28 cellular contexts compared by ENCODE assay signal in genomic region chr5:78661044-78661443, GRCh38. TPM values are rescaled to one million over a fixed set of nuclear protein-coding genes. Genes with fewer than 3 reads are reported as not detected.
DNase-seq lines count a peak whose midpoint lies in the region; ATAC-seq, FAIRE-seq and TF ChIP-seq lines count a peak whose summit lies in the region.
"Had no signal": no experiment of that assay in that cellular context is flagged by ENCODE, and none has a peak within 500 bp of the region (broad histone marks: within the 10 kb centered on the region; RNA-seq: fewer than 3 reads in every experiment).

No MANE protein-coding gene starts in this region.

- intact Hi-C loops in GM12878 (cut with micrococcal nuclease; ENCODE audit: unreplicated experiment), result no loop called here

- SMC1A ChIA-PET in GM12878 (lab: Charles Lee; ENCODE audit: uncharacterized antibody, unreplicated experiment), result interaction anchor here (0.5 to 1.2 kb wide), 2 partner anchors 11 to 18 kb away, joined by 3 read pairs; no protein-coding TSS in a partner anchor

- TF ChIP-seq EP300 in GM12878 (IDR thresholded peaks at IDR 0.05; ENCODE audit: borderline replicate concordance in 1 of 2, control insufficient read depth in 1 of 2, low read depth in 2 of 2, low read length in 2 of 2), result no peak

- no TSS peak for BruUV-seq in GM12878 (replicated peaks; lab: Mats Ljungman, UMichigan)

- no peak overlapping the region for H3K4me3 ChIP-seq in GM12878
- no peak overlapping the region for H3K4me3 ChIP-seq in HAP-1
- no peak overlapping the region for H3K4me3 ChIP-seq in effector memory CD4-positive, alpha-beta T cell (ENCODE audit: insufficient read depth, low read depth, low read length, poor library complexity, severe bottlenecking)

- no peaks in the 10 kb centered on the region for H3K36me3 Mint-ChIP-seq in T-helper 17 cell (ENCODE audit: low read depth)
- H3K36me3 Mint-ChIP-seq: CD14-positive monocyte; CD8-positive, alpha-beta memory T cell had no signal

- TF ChIP-seq RAD21 in GM12878 (IDR thresholded peaks at IDR 0.05; ENCODE audit: insufficient read depth, low read depth, low read length), result no peak

- no peaks in the 10 kb centered on the region for H3K79me2 ChIP-seq in GM12878 (ENCODE audit: control insufficient read depth, insufficient read depth, low read length)

- no peaks in the 10 kb centered on the region for H4K20me1 ChIP-seq in GM12878 (ENCODE audit: control insufficient read depth, insufficient read depth)

- H3K36me3 ChIP-seq in GM12878 (ENCODE audit: control insufficient read depth in 2 of 2, insufficient read depth in 2 of 2, low read length in 1 of 2), result no peaks in the 10 kb centered on the region
- no peaks in the 10 kb centered on the region for H3K36me3 ChIP-seq in HAP-1 (replicated peaks)
- H3K36me3 ChIP-seq in effector memory CD4-positive, alpha-beta T cell (ENCODE audit: control insufficient read depth, insufficient read depth, low read length), result no peaks in the 10 kb centered on the region
- H3K36me3 ChIP-seq: BE2C had no signal

- H3K4me1 ChIP-seq in GM12878 (ENCODE audit: control insufficient read depth, insufficient read depth, low read length) (peaks cover 12% of the 10 kb centered on the region), HAP-1 (no peaks in the 10 kb centered on the region; the same call in 1 of the 2 replicates)
- no peaks in the 10 kb centered on the region for H3K4me1 ChIP-seq in effector memory CD4-positive, alpha-beta T cell (ENCODE audit: control insufficient read depth, insufficient read depth, low read length, poor library complexity, severe bottlenecking)

- no peak overlapping the region for H3K27ac Mint-ChIP-seq in T-helper 17 cell
- H3K27ac Mint-ChIP-seq: CD14-positive monocyte; CD8-positive, alpha-beta memory T cell had no signal

- peaks cover 2% of the 10 kb centered on the region for H3K4me1 Mint-ChIP-seq in T-helper 17 cell
- H3K4me1 Mint-ChIP-seq: CD8-positive, alpha-beta memory T cell had no signal

- 95% methylated on average over 1 of the region's 1 CpG for WGBS in GM12878 (ENCODE audit: insufficient coverage, insufficient replicate concordance, low lambda C conversion rate, missing lambda C conversion rate)

- no peak overlapping the region for H3K27ac ChIP-seq in GM12878 (ENCODE audit: control insufficient read depth, insufficient read depth)
- no peak overlapping the region for H3K27ac ChIP-seq in effector memory CD4-positive, alpha-beta T cell (ENCODE audit: insufficient read depth, low read length, poor library complexity, severe bottlenecking)

- no peak overlapping the region for H2AFZ ChIP-seq in GM12878 (ENCODE audit: control insufficient read depth, low read depth, low read length)

- no peaks in the 10 kb centered on the region for H3K9me3 ChIP-seq in GM12878 (replicated peaks; ENCODE audit: control insufficient read depth, insufficient read depth, low read length)
- H3K9me3 ChIP-seq in HAP-1, result no peaks in the 10 kb centered on the region
- H3K9me3 ChIP-seq in T-helper 17 cell (ENCODE audit: control insufficient read depth, low read length, poor library complexity, severe bottlenecking), result no peaks in the 10 kb centered on the region
- H3K9me3 ChIP-seq in effector memory CD4-positive, alpha-beta T cell (ENCODE audit: control insufficient read depth, low read length), result no peaks in the 10 kb centered on the region
- H3K9me3 ChIP-seq: BE2C, SK-N-SH had no signal

- RAD21 ChIA-PET in GM12878 (lab: Charles Lee; ENCODE audit: unreplicated experiment), result no interaction called here

- peak; percentile 38 for FAIRE-seq in GM12891 (lab: Jason Lieb, UNC)
- no peak for FAIRE-seq in GM12878 (lab: Jason Lieb, UNC)
- FAIRE-seq: H54, RCC 7860 had no signal

- DNase-seq in GM12891 (ENCODE audit: insufficient read length, low spot score) (no peak), GM12878 (ENCODE audit: low read depth, low spot score) (no peak), HAP-1 (ENCODE audit: low spot score in 2 of 2) (no peak), T-helper 17 cell (no peak)
- DNase-seq in effector memory CD4-positive, alpha-beta T cell, result no peak
- DNase-seq: 8988T; ACHN; BE2C; CD8-positive, alpha-beta memory T cell; DMS 273 treated with DMSO at 0.1 percent for 48 hours; DMS79; EL; GDM1; IMR-90; NCI-H1048; NCI-H1417; NCI-H1694 treated with DMSO at 0.1 percent for 48 hours; NCI-H2081; NCI-H2171; NCI-H226; NCI-H510A; NCI-H69; SK-N-SH had no signal

- POLR2A ChIA-PET in GM12878 (lab: Charles Lee), result no interaction called here

- no peak overlapping the region for H3K9ac ChIP-seq in GM12878 (ENCODE audit: control insufficient read depth, insufficient read depth, low read length)
- H3K9ac ChIP-seq: SK-N-SH had no signal

- TF ChIP-seq POLR2A in GM12891 (IDR thresholded peaks at IDR 0.05; ENCODE audit: low read depth, low read length), result no peak
- TF ChIP-seq POLR2A in GM12878 (IDR thresholded peaks at IDR 0.05; ENCODE audit: low read depth, low read length), result no peak

- H3K4me2 ChIP-seq in GM12878 (ENCODE audit: control insufficient read depth, insufficient read depth), result no peak overlapping the region
- H3K4me2 ChIP-seq: SK-N-SH had no signal

- CTCF ChIA-PET in GM12878 (lab: Yijun Ruan, JAX), result no interaction called here

- ATAC-seq in GM19395 (IDR thresholded peaks at IDR 0.05; ENCODE audit: unreplicated experiment) (peak; percentile 18), HG03159 (IDR thresholded peaks at IDR 0.05; ENCODE audit: unreplicated experiment) (peak; percentile 5), GM12878 (peak; percentile 35; the same call in 2 of the 3 replicates), T-helper 17 cell (no peak)

- H3K27me3 ChIP-seq in GM12878 (replicated peaks in 1 of 2; ENCODE audit: control insufficient read depth in 2 of 2, insufficient read depth in 2 of 2, low read length in 1 of 2), result no peaks in the 10 kb centered on the region
- H3K27me3 ChIP-seq in HAP-1 (ENCODE audit: low read depth), result no peaks in the 10 kb centered on the region
- no peaks in the 10 kb centered on the region for H3K27me3 ChIP-seq in effector memory CD4-positive, alpha-beta T cell (replicated peaks; ENCODE audit: control insufficient read depth, insufficient read depth, low read length, poor library complexity, severe bottlenecking)
- H3K27me3 ChIP-seq: BE2C had no signal

- no peak for TF ChIP-seq CTCF in GM12878 (IDR thresholded peaks at IDR 0.05 in 2 of 3, conservative IDR thresholded peaks at IDR 0.05 in 1 of 3; ENCODE audit: control insufficient read depth in 2 of 3, extremely low read depth in 1 of 3, insufficient read depth in 1 of 3, low read depth in 3 of 3, low read length in 3 of 3)

- H3K27me3 Mint-ChIP-seq in T-helper 17 cell, result peaks cover 22% of the 10 kb centered on the region

- in situ Hi-C loops in GM12878 (cut with MboI), result no loop called here
- in situ Hi-C loops in HAP-1 (cut with MboI; ENCODE audit: low sequenced_read_pairs), result no loop called here

- no peak overlapping the region for H3K4me3 Mint-ChIP-seq in T-helper 17 cell
- H3K4me3 Mint-ChIP-seq: CD8-positive, alpha-beta memory T cell had no signal

TF ChIP-seq in GM12891, 5 proteins besides CTCF, POLR2A, EP300 and RAD21:
- TF ChIP-seq SPI1 (IDR thresholded peaks at IDR 0.05; ENCODE audit: low read depth, low read length), result no peak
- no peak for TF ChIP-seq POU2F2 (IDR thresholded peaks at IDR 0.05; ENCODE audit: low read depth, low read length)
- TF ChIP-seq PAX5 (IDR thresholded peaks at IDR 0.05; ENCODE audit: insufficient read depth, low read length, severe bottlenecking), result no peak
- TF ChIP-seq POLR2AphosphoS5 (IDR thresholded peaks at IDR 0.05; ENCODE audit: low read depth, low read length), result no peak
- TF ChIP-seq TAF1 (IDR thresholded peaks at IDR 0.05; ENCODE audit: low read depth, low read length), result no peak

TF ChIP-seq in GM12878, 131 proteins besides CTCF, POLR2A, EP300 and RAD21 (continues in another document):
- TF ChIP-seq FOXM1 (IDR thresholded peaks at IDR 0.05; ENCODE audit: low read depth, low read length) (no peak), BCLAF1 (IDR thresholded peaks at IDR 0.05) (no peak)

RNA-seq across cellular contexts. Expression of gene LHFPL2, which starts 12.5 kb away (rescaled TPM):
- polyA plus RNA-seq in GM12891 (2012; ENCODE audit: low read depth, missing spikeins), result 11.6 TPM
- 67.2 and 79.0 TPM in 2 replicates for total RNA-seq in GM12878 (2013; cell fraction: nucleolus; rRNA removed)
- total RNA-seq in GM12878 (2014; rRNA removed), result 15.1 and 15.5 TPM in 2 replicates
- total RNA-seq in GM12878 (2014; rRNA removed; fragmentation: Illumina TruSeq; extraction: Trizol), result 14.1 and 14.3 TPM in 2 replicates
- 18.9 and 21.8 TPM in 2 replicates for total RNA-seq in GM12878 (2021)
- polyA plus RNA-seq in GM12878 (2011; ENCODE audit: low read depth), result 13.4 TPM
- 11.2 and 14.2 TPM in 2 replicates for polyA plus RNA-seq in GM12878 (2011; rRNA removed)
- 9.4 and 10.7 TPM in 2 replicates for polyA plus RNA-seq in GM12878 (2011; cell fraction: cytosol; rRNA removed)
- polyA plus RNA-seq in GM12878 (2011; cell fraction: nucleus; rRNA removed), result 11.3 and 16.0 TPM in 2 replicates
- 16.1 and 17.3 TPM in 2 replicates for polyA plus RNA-seq in GM12878 (2012)
- 14.6 and 17.1 TPM in 2 replicates for polyA plus RNA-seq in GM12878 (2014; fragmentation: Illumina TruSeq; extraction: Trizol)
- 1 to 10 TPM; 4.1 to 4.5 TPM for polyA plus RNA-seq in GM12878 (2014; fragmentation: Nextera tagmentation; extraction: Ambion mirVana)
- polyA plus RNA-seq in GM12878 (2014; rRNA removed), result 10.8 and 13.7 TPM in 2 replicates
- 1 to 10 TPM; 5.6 to 7.0 TPM for polyA plus RNA-seq in GM12878 (2016; fragmentation: Nextera tagmentation; extraction: Ambion mirVana)
- 22.4 and 25.5 TPM in 2 replicates for polyA minus RNA-seq in GM12878 (2011; rRNA and poly(A)+ RNA removed)
- 11.3 and 12.8 TPM in 2 replicates for polyA minus RNA-seq in GM12878 (2011; cell fraction: cytosol; rRNA and poly(A)+ RNA removed)
- polyA minus RNA-seq in GM12878 (2011; cell fraction: nucleus; rRNA and poly(A)+ RNA removed), result 19.9 and 41.5 TPM in 2 replicates
- total RNA-seq in T-helper 17 cell, result 1 to 10 TPM; 1.3 to 4.3 TPM
